Comparison of ENCODE assay signal across 9 cellular contexts in genomic region chr12:6958609-6959375, GRCh38. TPM values are rescaled to one million over a fixed set of nuclear protein-coding genes. Genes with fewer than 3 reads are reported as not detected.
A peak's percentile ranks its signal among the peaks of the same experiment; 100 is the strongest.
DNase-seq lines count a peak whose midpoint lies in the region; ATAC-seq and TF ChIP-seq lines count a peak whose summit lies in the region.
"Had no signal": no experiment of that assay in that cellular context is flagged by ENCODE, and none has a peak within 500 bp of the region (broad histone marks: within the 10 kb centered on the region; RNA-seq: fewer than 3 reads in every experiment).

No MANE protein-coding gene starts in this region.

- peak overlapping the region; percentile 71 to 95 (median 92) for H3K9ac ChIP-seq in BLaER1 treated with 17β-estradiol and CSF1 and Interleukin-3, amounts not matched to agents 10 nM and 100 nM

- no peaks in the 10 kb centered on the region for H3K9me3 Mint-ChIP-seq in activated CD8-positive, alpha-beta T cell treated with anti-CD3 and anti-CD28 coated beads for 36 hours
- H3K9me3 Mint-ChIP-seq in stimulated activated naive CD8-positive, alpha-beta T cell treated with anti-CD3 and anti-CD28 coated beads, Interleukin-15, amount 100 ng/mL, for 72 hours: no peaks in the 10 kb centered on the region

- DNase-seq in GM20000 (ENCODE audit: low spot score) (peak; percentile 78), heart left ventricle (peak in 2 of 5 donors; percentile 54 to 64), EL (no peak), NCI-H146 treated with DMSO at 0.1 percent for 48 hours (lab: John Stamatoyannopoulos, UW; ENCODE audit: unreplicated experiment) (no peak)
- peak; percentile 86 for DNase-seq in Jurkat, Clone E6-1 (ENCODE audit: low read depth, low spot score)
- DNase-seq in activated CD8-positive, alpha-beta T cell treated with anti-CD3 and anti-CD28 coated beads for 36 hours: peak; percentile 85
- DNase-seq in stimulated activated naive CD8-positive, alpha-beta T cell treated with anti-CD3 and anti-CD28 coated beads, Interleukin-15, amount 100 ng/mL, for 72 hours: peak; percentile 68 to 82

- H3K27ac ChIP-seq in BLaER1 treated with 17β-estradiol and CSF1 and Interleukin-3, amounts not matched to agents 10 nM and 100 nM: peak overlapping the region; percentile 74 to 95 (median 92)
- peak overlapping the region; percentile 21 to 97 (median 83) for H3K27ac ChIP-seq in heart left ventricle

- peak overlapping the region; percentile 95 for H3K4me3 Mint-ChIP-seq in activated CD8-positive, alpha-beta T cell treated with anti-CD3 and anti-CD28 coated beads for 36 hours
- peak overlapping the region; percentile 93 to 95 for H3K4me3 Mint-ChIP-seq in stimulated activated naive CD8-positive, alpha-beta T cell treated with anti-CD3 and anti-CD28 coated beads, Interleukin-15, amount 100 ng/mL, for 72 hours

- CTCF ChIA-PET in activated CD8-positive, alpha-beta T cell treated with anti-CD3 and anti-CD28 coated beads for 36 hours (lab: Charles Lee): interaction anchor here (0.7 to 13.5 kb wide), 8 partner anchors 10 to 151 kb away, joined by 3 to 460 read pairs (median 5); partner anchors contain the start of genes C12orf57, PTPN6, RNU7-1 and SPSB2

- peak in 1 of 2 donors; percentile 16 for TF ChIP-seq POLR2A in heart left ventricle (IDR thresholded peaks at IDR 0.05)

- WGBS in heart left ventricle, 4 donors: 45 to 53% (median 48%) methylated on average over 15 to 20 of the region's 20 CpGs

- H3K4me1 Mint-ChIP-seq in activated CD8-positive, alpha-beta T cell treated with anti-CD3 and anti-CD28 coated beads for 36 hours (ENCODE audit: low read depth): peaks cover 88% of the 10 kb centered on the region
- H3K4me1 Mint-ChIP-seq in stimulated activated naive CD8-positive, alpha-beta T cell treated with anti-CD3 and anti-CD28 coated beads, Interleukin-15, amount 100 ng/mL, for 72 hours: peaks cover 98% of the 10 kb centered on the region

- peak; percentile 37 for ATAC-seq in activated CD8-positive, alpha-beta T cell treated with anti-CD3 and anti-CD28 coated beads for 36 hours
- peak; percentile 8 to 66 (median 17) for ATAC-seq in heart left ventricle
- ATAC-seq in stimulated activated naive CD8-positive, alpha-beta T cell treated with anti-CD3 and anti-CD28 coated beads, Interleukin-15, amount 100 ng/mL, for 72 hours: peak; percentile 66

- peaks cover 9 to 66% (median 43%) of the 10 kb centered on the region in 11 experiments; a peak in 19 of 22 replicates for H3K36me3 ChIP-seq in BLaER1 treated with 17β-estradiol and CSF1 and Interleukin-3, amounts not matched to agents 10 nM and 100 nM
- peaks cover 0 to 55% (median 0%) of the 10 kb centered on the region in 9 donors for H3K36me3 ChIP-seq in heart left ventricle

- no peaks in the 10 kb centered on the region for H3K27me3 Mint-ChIP-seq in activated CD8-positive, alpha-beta T cell treated with anti-CD3 and anti-CD28 coated beads for 36 hours
- H3K27me3 Mint-ChIP-seq in stimulated activated naive CD8-positive, alpha-beta T cell treated with anti-CD3 and anti-CD28 coated beads, Interleukin-15, amount 100 ng/mL, for 72 hours: no peaks in the 10 kb centered on the region

- intact Hi-C loops in activated CD8-positive, alpha-beta T cell treated with anti-CD3 and anti-CD28 coated beads for 36 hours (cut with micrococcal nuclease): no loop called here
- intact Hi-C loops in heart left ventricle (cut with DNase I): no loop called here

- H3K27ac Mint-ChIP-seq in activated CD8-positive, alpha-beta T cell treated with anti-CD3 and anti-CD28 coated beads for 36 hours: peak overlapping the region; percentile 93
- peak overlapping the region; percentile 94 to 98 for H3K27ac Mint-ChIP-seq in stimulated activated naive CD8-positive, alpha-beta T cell treated with anti-CD3 and anti-CD28 coated beads, Interleukin-15, amount 100 ng/mL, for 72 hours

- peak overlapping the region; percentile 94 to 100 (median 99) for H3K4me2 ChIP-seq in BLaER1 treated with 17β-estradiol and CSF1 and Interleukin-3, amounts not matched to agents 10 nM and 100 nM

- peaks cover 98 to 100% (median 99%) of the 10 kb centered on the region in 10 experiments for H3K4me1 ChIP-seq in BLaER1 treated with 17β-estradiol and CSF1 and Interleukin-3, amounts not matched to agents 10 nM and 100 nM
- peaks cover 2 to 91% (median 41%) of the 10 kb centered on the region in 12 donors for H3K4me1 ChIP-seq in heart left ventricle

- peaks cover 0 to 75% (median 23%) of the 10 kb centered on the region in 11 experiments; a peak in 14 of 22 replicates for H4K20me1 ChIP-seq in BLaER1 treated with 17β-estradiol and CSF1 and Interleukin-3, amounts not matched to agents 10 nM and 100 nM

- H3K27me3 ChIP-seq in BLaER1 treated with 17β-estradiol and CSF1 and Interleukin-3, amounts not matched to agents 10 nM and 100 nM: no peaks in the 10 kb centered on the region
- H3K27me3 ChIP-seq in heart left ventricle: no peaks in the 10 kb centered on the region

- H3K9me3 ChIP-seq in BLaER1 treated with 17β-estradiol and CSF1 and Interleukin-3, amounts not matched to agents 10 nM and 100 nM (replicated peaks in 1 of 11): no peaks in the 10 kb centered on the region
- no peaks in the 10 kb centered on the region for H3K9me3 ChIP-seq in heart left ventricle

- H3K36me3 Mint-ChIP-seq in activated CD8-positive, alpha-beta T cell treated with anti-CD3 and anti-CD28 coated beads for 36 hours (ENCODE audit: low read depth): peaks cover 77% of the 10 kb centered on the region

- TF ChIP-seq CTCF in GM20000 (IDR thresholded peaks at IDR 0.05; ENCODE audit: extremely low read depth, missing control alignments) (no peak), heart left ventricle (IDR thresholded peaks at IDR 0.05) (no peak)
- no peak for TF ChIP-seq CTCF in activated CD8-positive, alpha-beta T cell treated with anti-CD3 and anti-CD28 coated beads for 36 hours (IDR thresholded peaks at IDR 0.05)

- H3K4me3 ChIP-seq in BLaER1 treated with 17β-estradiol and CSF1 and Interleukin-3, amounts not matched to agents 10 nM and 100 nM: peak overlapping the region; percentile 37 to 64 (median 48)
- H3K4me3 ChIP-seq in Jurkat, Clone E6-1 (ENCODE audit: low read length): peak overlapping the region; percentile 52
- H3K4me3 ChIP-seq in heart left ventricle: peak overlapping the region in 8 of 12 donors; percentile 9 to 42 (median 23)

- POLR2A ChIA-PET in activated CD8-positive, alpha-beta T cell treated with anti-CD3 and anti-CD28 coated beads for 36 hours (lab: Charles Lee): interaction anchor here (0.5 to 25.2 kb wide), 12 partner anchors 10 to 515 kb away, joined by 3 to 1266 read pairs (median 3); partner anchors contain the start of genes ATN1, C12orf57, MLF2 and PTPN6

RNA-seq across cellular contexts. Expression of gene PTPN6, which starts 7.6 kb away (rescaled TPM):
- polyA plus RNA-seq in Jurkat, Clone E6-1 (2012; ENCODE audit: insufficient read depth, insufficient read length): 609 TPM
- 100 to 1,000 TPM; 485 to 489 TPM for total RNA-seq in activated CD8-positive, alpha-beta T cell treated with anti-CD3 and anti-CD28 coated beads for 36 hours
- 10 to 100 TPM in 2 of 9 donors, 1 to 10 TPM in 7; 3.5 to 63.2 (median 5.9) TPM for total RNA-seq in heart left ventricle
- polyA plus RNA-seq in heart left ventricle: 1 to 10 TPM; 6.6 to 6.7 TPM

RNA-seq across cellular contexts. Expression of gene PHB2, which starts 11.7 kb away (rescaled TPM):
- polyA plus RNA-seq in Jurkat, Clone E6-1 (2012; ENCODE audit: insufficient read depth, insufficient read length): 292 TPM
- total RNA-seq in activated CD8-positive, alpha-beta T cell treated with anti-CD3 and anti-CD28 coated beads for 36 hours: 100 to 1,000 TPM; 419 to 428 TPM
- 100 to 1,000 TPM; 128 to 189 (median 152) TPM for total RNA-seq in heart left ventricle
- polyA plus RNA-seq in heart left ventricle: 100 to 1,000 TPM; 112 to 192 TPM

RNA-seq across cellular contexts. Expression of gene EMG1, which starts 11.9 kb away (rescaled TPM):
- polyA plus RNA-seq in Jurkat, Clone E6-1 (2012; ENCODE audit: insufficient read depth, insufficient read length): 149 TPM
- 10 to 100 TPM; 88.6 to 97.8 TPM for total RNA-seq in activated CD8-positive, alpha-beta T cell treated with anti-CD3 and anti-CD28 coated beads for 36 hours
- 10 to 100 TPM; 24.2 to 43.1 (median 35.9) TPM for total RNA-seq in heart left ventricle
- 10 to 100 TPM; 23.0 to 38.2 TPM for polyA plus RNA-seq in heart left ventricle

RNA-seq across cellular contexts. Expression of gene C12orf57, which starts 15.0 kb away (rescaled TPM):
- 441 TPM for polyA plus RNA-seq in Jurkat, Clone E6-1 (2012; ENCODE audit: insufficient read depth, insufficient read length)
- 100 to 1,000 TPM; 226 to 244 TPM for total RNA-seq in activated CD8-positive, alpha-beta T cell treated with anti-CD3 and anti-CD28 coated beads for 36 hours
- total RNA-seq in heart left ventricle: 100 to 1,000 TPM; 108 to 394 (median 167) TPM
- 100 to 1,000 TPM; 258 to 460 TPM for polyA plus RNA-seq in heart left ventricle

RNA-seq across cellular contexts. Expression of gene RNU7-1, which starts 15.2 kb away (rescaled TPM):
- not detected for polyA plus RNA-seq in Jurkat, Clone E6-1 (2012; ENCODE audit: insufficient read depth, insufficient read length)
- not detected for total RNA-seq in activated CD8-positive, alpha-beta T cell treated with anti-CD3 and anti-CD28 coated beads for 36 hours
- not detected for total RNA-seq in heart left ventricle
- not detected for polyA plus RNA-seq in heart left ventricle
- polyA plus RNA-seq: BJ had no signal

Comparison
In these comparisons a context has a peak if more than half of its experiments do, and no peak if none do; other contexts are left out.
1. DNase-seq: peak in GM20000 (single experiment), Jurkat, Clone E6-1 (single experiment), activated CD8-positive, alpha-beta T cell treated with anti-CD3 and anti-CD28 coated beads for 36 hours (single experiment) and stimulated activated naive CD8-positive, alpha-beta T cell treated with anti-CD3 and anti-CD28 coated beads, Interleukin-15, amount 100 ng/mL, for 72 hours (2 of 2); none in EL (single experiment) and NCI-H146 treated with DMSO at 0.1 percent for 48 hours (single experiment).
2. RNA of gene PTPN6, which starts 7.6 kb away (total RNA-seq): 485 to 489 TPM in activated CD8-positive, alpha-beta T cell treated with anti-CD3 and anti-CD28 coated beads for 36 hours; 3.5 to 63.2 TPM in heart left ventricle; every median in the first group is over 4 times any median in the second.
3. Peak in every context shown above with its lines, with median percentiles within 50 percentile points of each other: H3K4me3 ChIP-seq and ATAC-seq.